Comparison of ENCODE assay signal across 13 cellular contexts in genomic region chr21:15057290-15057689, GRCh38. TPM values are rescaled to one million over a fixed set of nuclear protein-coding genes. Genes with fewer than 3 reads are reported as not detected.
DNase-seq lines count a peak whose midpoint lies in the region; ATAC-seq, FAIRE-seq and TF ChIP-seq lines count a peak whose summit lies in the region.
"Had no signal": no experiment of that assay in that cellular context is flagged by ENCODE, and none has a peak within 500 bp of the region (broad histone marks: within the 10 kb centered on the region; RNA-seq: fewer than 3 reads in every experiment).

No MANE protein-coding gene starts in this region.

- H2AFZ ChIP-seq in HCT116 (ENCODE audit: low read depth, low read length, poor library complexity, severe bottlenecking) (no peak overlapping the region), GM12878 (ENCODE audit: control insufficient read depth, low read depth, low read length) (0 out of 2 replicates have a peak overlapping the region, but pooled peaks have one; percentile 11)

- DNase-seq in HCT116 (ENCODE audit: low read depth, low spot score) (no peak), GM12878 (ENCODE audit: low read depth, low spot score) (no peak), naive B cell (no peak), NCI-H446 treated with DMSO at 0.1 percent for 48 hours (lab: John Stamatoyannopoulos, UW) (no peak), brain microvascular endothelial cell (no peak)
- no peak for DNase-seq in activated CD8-positive, alpha-beta memory T cell treated with anti-CD3 and anti-CD28 coated beads, Interleukin-2, amount 50 U/mL, for 4 hours
- DNase-seq: activated effector memory CD4-positive, alpha-beta T cell treated with anti-CD3 and anti-CD28 coated beads, Interleukin-2, amount 50 U/mL, for 16 hours; EL; NCI-H187; SK-N-SH had no signal

- no peak for TF ChIP-seq EP300 in GM12878 (IDR thresholded peaks at IDR 0.05; ENCODE audit: borderline replicate concordance in 1 of 2, control insufficient read depth in 1 of 2, low read depth in 2 of 2, low read length in 2 of 2)

- H4K20me1 ChIP-seq in HCT116 (ENCODE audit: insufficient read depth), result no peaks in the 10 kb centered on the region
- H4K20me1 ChIP-seq in GM12878 (ENCODE audit: control insufficient read depth, insufficient read depth), result no peaks in the 10 kb centered on the region

- peaks cover 61 to 94% (median 84%) of the 10 kb centered on the region in 3 donors for H3K4me1 Mint-ChIP-seq in naive B cell

- H3K27me3 ChIP-seq in HCT116 (ENCODE audit: insufficient read depth, low read length), result no peaks in the 10 kb centered on the region
- no peaks in the 10 kb centered on the region for H3K27me3 ChIP-seq in GM12878 (replicated peaks in 1 of 2; ENCODE audit: control insufficient read depth in 2 of 2, insufficient read depth in 2 of 2, low read length in 1 of 2)
- H3K27me3 ChIP-seq in brain microvascular endothelial cell (replicated peaks), result no peaks in the 10 kb centered on the region

- no peaks in the 10 kb centered on the region for H3K36me3 Mint-ChIP-seq in naive B cell

- RAD21 ChIA-PET in HCT116 (lab: Charles Lee; ENCODE audit: low non-redundant PET in 1 of 2, low total read pairs in 2 of 2, uncharacterized antibody in 2 of 2, unreplicated experiment in 2 of 2), result no interaction called here
- RAD21 ChIA-PET in GM12878 (lab: Charles Lee; ENCODE audit: unreplicated experiment), result interaction anchor here (0.6 to 1.8 kb wide), 4 partner anchors 8 to 193 kb away, joined by 3 to 7 read pairs (median 5); partner anchors contain the start of gene NRIP1

- H3K9me2 ChIP-seq in HCT116 (ENCODE audit: insufficient read depth), result no peaks in the 10 kb centered on the region
- H3K9me2 ChIP-seq: SK-N-SH had no signal

- FAIRE-seq in GM12878 (lab: Jason Lieb, UNC), result no peak
- FAIRE-seq: urothelium cell line had no signal

- H3K4me3 Mint-ChIP-seq in naive B cell, result peak overlapping the region; percentile 21 to 66 (median 43)

- SMC1A ChIA-PET in GM12878 (lab: Charles Lee; ENCODE audit: uncharacterized antibody, unreplicated experiment), result interaction anchor here (0.9 to 1.8 kb wide), 3 partner anchors 8 to 180 kb away, joined by 3 to 6 read pairs (median 4); no protein-coding TSS in a partner anchor

- in situ Hi-C loops in GM12878 (cut with MboI), result no loop called here
- in situ Hi-C loops in brain microvascular endothelial cell (cut with HindIII; ENCODE audit: low pct_ligation_motif_present, low sequenced_read_pairs), result no loop called here

- H3K4me2 ChIP-seq in HCT116 (ENCODE audit: low read length) (peak overlapping the region; percentile 75), GM12878 (ENCODE audit: control insufficient read depth, insufficient read depth) (peak overlapping the region; percentile 89)
- H3K4me2 ChIP-seq: SK-N-SH had no signal

- CTCF ChIA-PET in HCT116 (lab: Charles Lee), result no interaction called here
- CTCF ChIA-PET in GM12878 (lab: Yijun Ruan, JAX), result no interaction called here

- H3K27ac ChIP-seq in C4-2B, result peak overlapping the region; percentile 32; the same call in 1 of the 2 replicates
- H3K27ac ChIP-seq in HCT116 (ENCODE audit: low read depth, low read length), result peak overlapping the region; percentile 95
- peak overlapping the region; percentile 74 for H3K27ac ChIP-seq in GM12878 (ENCODE audit: control insufficient read depth, insufficient read depth)
- no peak overlapping the region for H3K27ac ChIP-seq in brain microvascular endothelial cell

- H3K9me3 Mint-ChIP-seq in naive B cell, result no peaks in the 10 kb centered on the region

- H3K27me3 Mint-ChIP-seq in naive B cell, result no peaks in the 10 kb centered on the region

- intact Hi-C loops in HCT116 (cut with micrococcal nuclease), result loop anchor here (5.0 kb wide), 1 partner anchor 185 kb away; no protein-coding TSS in a partner anchor
- intact Hi-C loops in GM12878 (cut with micrococcal nuclease; ENCODE audit: unreplicated experiment), result no loop called here

- BruUV-seq in HCT116 (replicated peaks; lab: Mats Ljungman, UMichigan), result no TSS peak
- no TSS peak for BruUV-seq in GM12878 (replicated peaks; lab: Mats Ljungman, UMichigan)

- POLR2A ChIA-PET in HCT116 (lab: Charles Lee) (no interaction called here), GM12878 (lab: Charles Lee) (no interaction called here)

- WGBS in GM12878 (ENCODE audit: insufficient coverage, insufficient replicate concordance, low lambda C conversion rate, missing lambda C conversion rate), result 8% methylated on average over 6 of the region's 6 CpGs

- H3K36me3 ChIP-seq in HCT116 (ENCODE audit: control insufficient read depth in 1 of 2, insufficient read depth in 2 of 2, low read length in 2 of 2) (no peaks in the 10 kb centered on the region), GM12878 (ENCODE audit: control insufficient read depth in 2 of 2, insufficient read depth in 2 of 2, low read length in 1 of 2) (no peaks in the 10 kb centered on the region), brain microvascular endothelial cell (replicated peaks) (no peaks in the 10 kb centered on the region)

- TF ChIP-seq CTCF in C4-2B (conservative IDR thresholded peaks at IDR 0.05) (no peak), HCT116 (IDR thresholded peaks at IDR 0.05 in 2 of 3, conservative IDR thresholded peaks at IDR 0.05 in 1 of 3; ENCODE audit: borderline replicate concordance in 1 of 3, insufficient read depth in 1 of 3, low read depth in 2 of 3, low read length in 2 of 3) (no peak), GM12878 (IDR thresholded peaks at IDR 0.05 in 2 of 3, conservative IDR thresholded peaks at IDR 0.05 in 1 of 3; ENCODE audit: control insufficient read depth in 2 of 3, extremely low read depth in 1 of 3, insufficient read depth in 1 of 3, low read depth in 3 of 3, low read length in 3 of 3) (no peak), brain microvascular endothelial cell (IDR thresholded peaks at IDR 0.05; ENCODE audit: low read depth, low read length, missing control alignments) (no peak)

- TF ChIP-seq RAD21 in HCT116 (IDR thresholded peaks at IDR 0.05; ENCODE audit: low read depth) (no peak), GM12878 (IDR thresholded peaks at IDR 0.05; ENCODE audit: insufficient read depth, low read depth, low read length) (no peak)

- TF ChIP-seq POLR2A in HCT116 (IDR thresholded peaks at IDR 0.05; ENCODE audit: borderline replicate concordance, extremely low read depth, insufficient read depth, insufficient read length) (no peak), GM12878 (IDR thresholded peaks at IDR 0.05; ENCODE audit: low read depth, low read length) (no peak)

- H3K4me3 ChIP-seq in HCT116 (replicated peaks in 1 of 2; ENCODE audit: low read depth in 1 of 2, low read length in 2 of 2) (peak overlapping the region; percentile 15 to 39), GM12878 (peak overlapping the region; percentile 67), brain microvascular endothelial cell (ENCODE audit: low read depth, low read length) (no peak overlapping the region)

- H3K9ac ChIP-seq in HCT116 (ENCODE audit: low read length) (peak overlapping the region; percentile 67), GM12878 (ENCODE audit: control insufficient read depth, insufficient read depth, low read length) (no peak overlapping the region; the same call in 1 of the 2 replicates)
- H3K9ac ChIP-seq: SK-N-SH had no signal

- ATAC-seq in HCT116, result peak; percentile 38; the same call in 1 of the 2 replicates
- peak; percentile 44 for ATAC-seq in GM12878
- ATAC-seq in naive B cell (ENCODE audit: low read depth in 2 of 2), result peak; percentile 27 to 29
- ATAC-seq in SK-N-SH treated with all-trans-retinoic acid at 6 μM for 48 hours, result no peak

- H3K79me2 ChIP-seq in HCT116 (ENCODE audit: insufficient read depth, low read length) (peaks cover 100% of the 10 kb centered on the region), GM12878 (ENCODE audit: control insufficient read depth, insufficient read depth, low read length) (peaks cover 99% of the 10 kb centered on the region)

- no peaks in the 10 kb centered on the region for H3K9me3 ChIP-seq in HCT116 (ENCODE audit: control insufficient read depth in 1 of 2, insufficient read depth in 1 of 2, low read depth in 1 of 2, low read length in 2 of 2)
- no peaks in the 10 kb centered on the region for H3K9me3 ChIP-seq in GM12878 (replicated peaks; ENCODE audit: control insufficient read depth, insufficient read depth, low read length)

- H3K27ac Mint-ChIP-seq in naive B cell, result peak overlapping the region in 1 of 6 donors; percentile 0

- peaks cover 43 to 93% of the 10 kb centered on the region in 2 experiments for H3K4me1 ChIP-seq in HCT116 (ENCODE audit: control insufficient read depth in 1 of 2, insufficient read depth in 2 of 2, low read length in 2 of 2)
- peaks cover 4% of the 10 kb centered on the region for H3K4me1 ChIP-seq in GM12878 (ENCODE audit: control insufficient read depth, insufficient read depth, low read length)

TF ChIP-seq in HCT116, 20 proteins besides CTCF, POLR2A, EP300 and RAD21 (continues in another document):
- TF ChIP-seq POLR2AphosphoS5 (IDR thresholded peaks at IDR 0.05; ENCODE audit: low read depth, low read length) (no peak), ELF1 (IDR thresholded peaks at IDR 0.05; ENCODE audit: borderline replicate concordance, low read depth) (no peak)

TF ChIP-seq in GM12878, 131 proteins besides CTCF, POLR2A, EP300 and RAD21 (continues in another document):
- TF ChIP-seq TAF1 (IDR thresholded peaks at IDR 0.05; ENCODE audit: borderline replicate concordance, low read depth, low read length), result no peak

TF ChIP-seq in SK-N-SH treated with all-trans-retinoic acid at 6 μM for 48 hours, 23 proteins besides CTCF, POLR2A, EP300 and RAD21 (continues in another document):
- TF ChIP-seq ISL1 (CRISPR knock-in tag; IDR thresholded peaks at IDR 0.05), result no peak

RNA-seq across cellular contexts. Expression of gene NRIP1, which starts 7.5 kb away (rescaled TPM):
- total RNA-seq in HCT116 (2021; ENCODE audit: unreplicated experiment) (29.6 TPM), GM12878 (2014; rRNA removed) (18.0 and 20.2 TPM in 2 replicates), GM12878 (2014; rRNA removed; fragmentation: Illumina TruSeq; extraction: Trizol) (25.7 and 26.1 TPM in 2 replicates), GM12878 (2021) (22.9 and 23.4 TPM in 2 replicates)
- 3.4 and 5.4 TPM in 2 replicates for polyA plus RNA-seq in HCT116 (2012)
- 59.2 and 62.6 TPM in 2 replicates for total RNA-seq in GM12878 (2013; cell fraction: nucleolus; rRNA removed)
- polyA plus RNA-seq in GM12878 (2011; ENCODE audit: low read depth), result 5.8 TPM
- polyA plus RNA-seq in GM12878 (2011; rRNA removed) (10.0 and 13.8 TPM in 2 replicates), GM12878 (2014; fragmentation: Illumina TruSeq; extraction: Trizol) (12.5 and 15.6 TPM in 2 replicates), GM12878 (2014; fragmentation: Nextera tagmentation; extraction: Ambion mirVana) (1 to 10 TPM; 2.9 to 4.0 TPM), GM12878 (2014; rRNA removed) (6.3 and 6.8 TPM in 2 replicates), GM12878 (2016; fragmentation: Nextera tagmentation; extraction: Ambion mirVana) (1 to 10 TPM; 4.1 to 8.6 TPM), naive B cell (ENCODE audit: low read depth in 6 of 6) (10 to 100 TPM; 43.9 to 73.9 (median 52.2) TPM)
- 3.5 and 3.7 TPM in 2 replicates for polyA plus RNA-seq in GM12878 (2011; cell fraction: cytosol; rRNA removed)
- polyA plus RNA-seq in GM12878 (2011; cell fraction: nucleus; rRNA removed), result 9.3 and 10.4 TPM in 2 replicates
- 7.4 and 8.1 TPM in 2 replicates for polyA plus RNA-seq in GM12878 (2012)
- 20.1 and 37.1 TPM in 2 replicates for polyA minus RNA-seq in GM12878 (2011; rRNA and poly(A)+ RNA removed)
- polyA minus RNA-seq in GM12878 (2011; cell fraction: cytosol; rRNA and poly(A)+ RNA removed), result 6.1 and 9.5 TPM in 2 replicates
- polyA minus RNA-seq in GM12878 (2011; cell fraction: nucleus; rRNA and poly(A)+ RNA removed), result 15.2 and 19.6 TPM in 2 replicates
